Comparison of ENCODE assay signal across 23 cellular contexts in genomic region chr13:23903906-23904280, GRCh38. TPM values are rescaled to one million over a fixed set of nuclear protein-coding genes. Genes with fewer than 3 reads are reported as not detected.
DNase-seq lines count a peak whose midpoint lies in the region; ATAC-seq and TF ChIP-seq lines count a peak whose summit lies in the region.
"Had no signal": no experiment of that assay in that cellular context is flagged by ENCODE, and none has a peak within 500 bp of the region (broad histone marks: within the 10 kb centered on the region; RNA-seq: fewer than 3 reads in every experiment).

No MANE protein-coding gene starts in this region.

- no peak overlapping the region for H2BK120ac ChIP-seq in IMR-90 (ENCODE audit: low read depth, low read length)

- H3K27me3 ChIP-seq in IMR-90 (ENCODE audit: control insufficient read depth, insufficient read depth, low read length) (no peaks in the 10 kb centered on the region), hepatocyte (peaks cover 33% of the 10 kb centered on the region), skeletal muscle satellite cell (ENCODE audit: control insufficient read depth, insufficient read depth, low read length) (peaks cover 11% of the 10 kb centered on the region), mammary epithelial cell (ENCODE audit: insufficient read depth, low read length) (peaks cover 16% of the 10 kb centered on the region), transverse colon (peaks cover 46% of the 10 kb centered on the region)

- H3K27ac ChIP-seq in IMR-90 (ENCODE audit: insufficient read depth, low read length) = no peak overlapping the region
- no peak overlapping the region for H3K27ac ChIP-seq in hepatocyte
- H3K27ac ChIP-seq in mammary epithelial cell (ENCODE audit: insufficient read depth, low read depth, low read length) = no peak overlapping the region
- H3K27ac ChIP-seq in transverse colon = no peak overlapping the region
- H3K27ac ChIP-seq: cardiac muscle cell, ovary, skin epidermis, vagina had no signal

- intact Hi-C loops in Calu3 (cut with micrococcal nuclease; ENCODE audit: unreplicated experiment) (no loop called here), IMR-90 (cut with micrococcal nuclease) (no loop called here), mammary epithelial cell (cut with micrococcal nuclease) (no loop called here), transverse colon (cut with DNase I; ENCODE audit: low total_unique reads) (no loop called here)

- no peak overlapping the region for H4K8ac ChIP-seq in IMR-90 (ENCODE audit: low read depth in 2 of 2, low read length in 2 of 2)

- TF ChIP-seq POLR2A in IMR-90 (IDR thresholded peaks at IDR 0.05; ENCODE audit: low read depth, low read length) = no peak
- no peak for TF ChIP-seq POLR2A in transverse colon (IDR thresholded peaks at IDR 0.05)

- TF ChIP-seq EP300 in transverse colon (IDR thresholded peaks at IDR 0.05; ENCODE audit: low read depth) = no peak

- H3K4me2 ChIP-seq in IMR-90 (ENCODE audit: low read depth, low read length) (no peak overlapping the region), hepatocyte (peak overlapping the region; percentile 81), skeletal muscle satellite cell (ENCODE audit: low read length) (peak overlapping the region; percentile 74), mammary epithelial cell (ENCODE audit: insufficient read depth, low read depth, low read length) (no peak overlapping the region)

- H3K18ac ChIP-seq in IMR-90 (ENCODE audit: low read depth, low read length) = no peak overlapping the region

- H3K4me1 ChIP-seq in IMR-90 (ENCODE audit: control insufficient read depth, insufficient read depth, low read length) = peaks cover 12% of the 10 kb centered on the region
- H3K4me1 ChIP-seq in hepatocyte (ENCODE audit: insufficient read depth) = no peaks in the 10 kb centered on the region
- peaks cover 14% of the 10 kb centered on the region for H3K4me1 ChIP-seq in skeletal muscle satellite cell (ENCODE audit: control insufficient read depth, insufficient read depth, low read length)
- peaks cover 12% of the 10 kb centered on the region for H3K4me1 ChIP-seq in mammary epithelial cell (ENCODE audit: insufficient read depth, low read length)
- peaks cover 4 to 6% (median 5%) of the 10 kb centered on the region in 4 donors for H3K4me1 ChIP-seq in transverse colon

- no peak overlapping the region for H3K4ac ChIP-seq in IMR-90 (ENCODE audit: low read depth, low read length)

- WGBS in IMR-90 (ENCODE audit: extremely low coverage in 2 of 2, insufficient read length in 1 of 2), 2 experiments = no CpG with 5 or more reads among the region's 16 CpGs
- 53% methylated on average over 16 of the region's 16 CpGs for WGBS in hepatocyte (ENCODE audit: low lambda C conversion rate, missing lambda C conversion rate)
- no CpG with 5 or more reads among the region's 16 CpGs for WGBS in mammary epithelial cell (ENCODE audit: low coverage, missing lambda C conversion rate)
- WGBS in transverse colon (ENCODE audit: low coverage in 1 of 2), 2 donors = 61% methylated on average over 16 of the region's 16 CpGs; no CpG with 5 or more reads in 1 of the 2 donors

- H3K9me2 ChIP-seq in hepatocyte (replicated peaks; ENCODE audit: insufficient read depth) = no peaks in the 10 kb centered on the region

- H2AFZ ChIP-seq in IMR-90 (replicated peaks; ENCODE audit: low read length, poor library complexity) (no peak overlapping the region), hepatocyte (peak overlapping the region; percentile 21), mammary epithelial cell (ENCODE audit: low read depth, low read length) (no peak overlapping the region)

- H2BK15ac ChIP-seq in IMR-90 (ENCODE audit: low read depth, low read length) = no peak overlapping the region

- H3K4me1 Mint-ChIP-seq in Calu3 (ENCODE audit: low read depth, unreplicated experiment) = peaks cover 9% of the 10 kb centered on the region

- no peaks in the 10 kb centered on the region for H3K79me1 ChIP-seq in IMR-90 (ENCODE audit: low read depth in 1 of 2, low read length in 2 of 2)

- H3K4me3 Mint-ChIP-seq in Calu3 (ENCODE audit: low read depth, unreplicated experiment) = peak overlapping the region; percentile 36
- H3K4me3 Mint-ChIP-seq: activated naive CD4-positive, alpha-beta T cell treated with anti-CD3 and anti-CD28 coated beads, Interleukin-2, amount 50 U/mL, for 24 hours; HFFc6; T-helper 1 cell treated with Interleukin-12 subunit alpha and Interleukin-12 subunit beta and Interleukin-4 antibody, amounts not matched to agents 30 μg/mL and 1 μg/mL, for 36 hours had no signal

- no peak overlapping the region for H4K5ac ChIP-seq in IMR-90 (ENCODE audit: low read depth, low read length)

- no peak overlapping the region for H3K9ac ChIP-seq in IMR-90 (ENCODE audit: low read depth, low read length)
- no peak overlapping the region for H3K9ac ChIP-seq in skeletal muscle satellite cell (ENCODE audit: low read depth, low read length)
- no peak overlapping the region for H3K9ac ChIP-seq in mammary epithelial cell (ENCODE audit: insufficient read depth, low read length)

- TF ChIP-seq RAD21 in IMR-90 (IDR thresholded peaks at IDR 0.05; ENCODE audit: low read length) = no peak

- no peak overlapping the region for H3K23ac ChIP-seq in IMR-90 (ENCODE audit: low read depth, low read length)

- H2BK5ac ChIP-seq in IMR-90 (ENCODE audit: low read depth, low read length, poor library complexity, severe bottlenecking) = no peak overlapping the region

- no peak for ATAC-seq in IMR-90 (ENCODE audit: low read depth)
- ATAC-seq in GM18520 (IDR thresholded peaks at IDR 0.05; ENCODE audit: unreplicated experiment) = no peak
- no peak for ATAC-seq in HG03196 (IDR thresholded peaks at IDR 0.05; ENCODE audit: unreplicated experiment)

- no peaks in the 10 kb centered on the region for H3K9me3 ChIP-seq in IMR-90 (ENCODE audit: control insufficient read depth, insufficient read depth, low read length)
- no peaks in the 10 kb centered on the region for H3K9me3 ChIP-seq in hepatocyte (ENCODE audit: low read depth)
- no peaks in the 10 kb centered on the region for H3K9me3 ChIP-seq in skeletal muscle satellite cell (replicated peaks; ENCODE audit: low read length)
- no peaks in the 10 kb centered on the region for H3K9me3 ChIP-seq in mammary epithelial cell (replicated peaks; ENCODE audit: insufficient read depth, low read length)
- H3K9me3 ChIP-seq in transverse colon = no peaks in the 10 kb centered on the region
- H3K9me3 ChIP-seq: Caco-2, ovary, vagina had no signal

- H2AK5ac ChIP-seq in IMR-90 (ENCODE audit: low read depth, low read length) = peak overlapping the region; percentile 51; the same call in 1 of the 2 replicates

- no peaks in the 10 kb centered on the region for H3K79me2 ChIP-seq in hepatocyte
- H3K79me2 ChIP-seq in mammary epithelial cell (ENCODE audit: insufficient read depth, low read length) = no peaks in the 10 kb centered on the region

- no peak overlapping the region for H2BK20ac ChIP-seq in IMR-90 (ENCODE audit: low read depth, low read length)

- H3K36me3 ChIP-seq in IMR-90 (ENCODE audit: control insufficient read depth, insufficient read depth, low read length) (no peaks in the 10 kb centered on the region), hepatocyte (replicated peaks; ENCODE audit: insufficient read depth, low read depth) (no peaks in the 10 kb centered on the region), skeletal muscle satellite cell (ENCODE audit: insufficient read depth, low read length) (no peaks in the 10 kb centered on the region), mammary epithelial cell (ENCODE audit: insufficient read depth, low read length) (no peaks in the 10 kb centered on the region), transverse colon (no peaks in the 10 kb centered on the region)
- H3K36me3 ChIP-seq: cardiac muscle cell, ovary, vagina had no signal

- H3K27ac Mint-ChIP-seq in Calu3 (ENCODE audit: unreplicated experiment) = no peak overlapping the region
- H3K27ac Mint-ChIP-seq: activated naive CD4-positive, alpha-beta T cell treated with anti-CD3 and anti-CD28 coated beads, Interleukin-2, amount 50 U/mL, for 24 hours; HFFc6; T-helper 1 cell treated with Interleukin-12 subunit alpha and Interleukin-12 subunit beta and Interleukin-4 antibody, amounts not matched to agents 30 μg/mL and 1 μg/mL, for 36 hours had no signal

- no peak for DNase-seq in Calu3
- DNase-seq in IMR-90 = no peak
- DNase-seq in hepatocyte (ENCODE audit: low spot score) = no peak
- DNase-seq in mammary epithelial cell = no peak
- no peak for DNase-seq in transverse colon
- DNase-seq: activated CD4-positive, CD25-positive, alpha-beta regulatory T cell treated with anti-CD3 and anti-CD28 coated beads, Interleukin-2, amount 50 U/mL, for 72 hours; Caco-2; foreskin melanocyte; HFFc6; KG1; NCI-H1092 treated with DMSO at 0.1 percent for 48 hours; NCI-H2171; stimulated activated naive CD4-positive, alpha-beta T cell treated with Interleukin-2 at 50 U/mL for 16 hours had no signal

- H4K20me1 ChIP-seq in IMR-90 (ENCODE audit: insufficient read depth, low read length) (no peaks in the 10 kb centered on the region), hepatocyte (ENCODE audit: insufficient read depth, poor library complexity, severe bottlenecking) (no peaks in the 10 kb centered on the region), mammary epithelial cell (ENCODE audit: insufficient read depth, low read length) (peaks cover 4% of the 10 kb centered on the region)

- in situ Hi-C loops in IMR-90 (cut with MboI; ENCODE audit: low sequenced_read_pairs) = no loop called here
- in situ Hi-C loops in mammary epithelial cell (cut with MboI; ENCODE audit: low sequenced_read_pairs in 2 of 2) = loop anchor here in 1 of 2 donors (25.0 kb wide), 1 partner anchor 308 kb away; no protein-coding TSS in a partner anchor
- in situ Hi-C loops in transverse colon (cut with MboI; ENCODE audit: low pct_ligation_motif_present in 1 of 4, low pct_unique_long_range_greater_than_20kb in 1 of 4, low sequenced_read_pairs in 3 of 4) = no loop called here

- no TSS peak for BruUV-seq in Calu3 (replicated peaks; lab: Mats Ljungman, UMichigan)
- BruUV-seq in IMR-90 (replicated peaks; lab: Mats Ljungman, UMichigan) = no TSS peak
- no TSS peak for BruUV-seq in mammary epithelial cell (replicated peaks; lab: Mats Ljungman, UMichigan)

- H3K14ac ChIP-seq in IMR-90 (replicated peaks; ENCODE audit: low read depth, low read length) = no peak overlapping the region

- H3K27me3 Mint-ChIP-seq in Calu3 (ENCODE audit: unreplicated experiment) = peaks cover 22% of the 10 kb centered on the region

- H3K9me3 Mint-ChIP-seq in Calu3 (ENCODE audit: low read depth, unreplicated experiment) = no peaks in the 10 kb centered on the region
- H3K9me3 Mint-ChIP-seq: activated naive CD4-positive, alpha-beta T cell treated with anti-CD3 and anti-CD28 coated beads, Interleukin-2, amount 50 U/mL, for 24 hours; HFFc6; T-helper 1 cell treated with Interleukin-12 subunit alpha and Interleukin-12 subunit beta and Interleukin-4 antibody, amounts not matched to agents 30 μg/mL and 1 μg/mL, for 36 hours had no signal

- no peaks in the 10 kb centered on the region for H3K36me3 Mint-ChIP-seq in Calu3 (ENCODE audit: insufficient read depth, unreplicated experiment)
- H3K36me3 Mint-ChIP-seq: activated naive CD4-positive, alpha-beta T cell treated with anti-CD3 and anti-CD28 coated beads, Interleukin-2, amount 50 U/mL, for 24 hours had no signal

- H4K91ac ChIP-seq in IMR-90 (ENCODE audit: insufficient read depth, low read depth, low read length) = no peak overlapping the region

- no peak overlapping the region for H2AK9ac ChIP-seq in IMR-90 (replicated peaks; ENCODE audit: low read depth, low read length, poor library complexity)

- H3K4me3 ChIP-seq in IMR-90 (ENCODE audit: insufficient read depth, low read depth, low read length) (no peak overlapping the region), hepatocyte (no peak overlapping the region), skeletal muscle satellite cell (ENCODE audit: low read length) (no peak overlapping the region), mammary epithelial cell (replicated peaks in 1 of 3; ENCODE audit: insufficient read depth in 1 of 3, low read depth in 2 of 3, low read length in 3 of 3) (no peak overlapping the region), transverse colon (no peak overlapping the region)
- H3K4me3 ChIP-seq: ovary had no signal

- POLR2A ChIA-PET in IMR-90 (lab: Charles Lee; ENCODE audit: unreplicated experiment) = no interaction called here

- TF ChIP-seq CTCF in Calu3 (IDR thresholded peaks at IDR 0.05; ENCODE audit: unreplicated experiment) = no peak
- no peak for TF ChIP-seq CTCF in IMR-90 (conservative IDR thresholded peaks at IDR 0.05; ENCODE audit: low read depth, low read length)
- no peak for TF ChIP-seq CTCF in hepatocyte (IDR thresholded peaks at IDR 0.05; ENCODE audit: poor library complexity)
- no peak for TF ChIP-seq CTCF in mammary epithelial cell (conservative IDR thresholded peaks at IDR 0.05 in 1 of 2, IDR thresholded peaks at IDR 0.05 in 1 of 2; ENCODE audit: extremely low read depth in 1 of 2, insufficient read depth in 1 of 2, low read depth in 1 of 2, low read length in 2 of 2)
- no peak for TF ChIP-seq CTCF in transverse colon (IDR thresholded peaks at IDR 0.05)

- H3K56ac ChIP-seq in IMR-90 (ENCODE audit: extremely low read depth, insufficient read depth, low read length) = no peak overlapping the region

- dilution Hi-C loops in IMR-90 (cut with HindIII; ENCODE audit: low sequenced_read_pairs, unreplicated experiment) (no loop called here), mammary epithelial cell (cut with HindIII; ENCODE audit: low sequenced_read_pairs) (no loop called here)

- CTCF ChIA-PET in Calu3 (lab: Charles Lee) = no interaction called here
- CTCF ChIA-PET in IMR-90 (lab: Yijun Ruan, JAX) = no interaction called here
- CTCF ChIA-PET in mammary epithelial cell (lab: Charles Lee; ENCODE audit: low non-redundant PET) = no interaction called here

- H3K9me1 ChIP-seq in IMR-90 (ENCODE audit: insufficient read depth, low read length) = peaks cover 9% of the 10 kb centered on the region

RNA-seq across cellular contexts. Expression of gene C1QTNF9B, which starts 6.6 kb away (rescaled TPM):
- total RNA-seq in Calu3 (2022) (not detected in 2 replicates), IMR-90 (2012; rRNA removed) (0.56 and 0.72 TPM in 2 replicates), hepatocyte (not detected in 2 replicates), mammary epithelial cell (not detected), transverse colon (not detected)
- polyA plus RNA-seq in IMR-90 (2012; rRNA removed) (0.79 and 1.1 TPM in 2 replicates), hepatocyte (0.29 and 0.30 TPM in 2 replicates), mammary epithelial cell (not detected)
- polyA plus RNA-seq in IMR-90 (2012; cell fraction: cytosol; rRNA removed) = 0.19 and 0.23 TPM in 2 replicates
- 0.44 and 1.5 TPM in 2 replicates for polyA plus RNA-seq in IMR-90 (2012; cell fraction: nucleus; rRNA removed; ENCODE audit: low replicate concordance)
- not detected in 2 replicates for total RNA-seq in skeletal muscle satellite cell (2012; rRNA removed)
- polyA minus RNA-seq in mammary epithelial cell = not detected
- total RNA-seq: Caco-2, mononuclear cell, vagina had no signal

RNA-seq across cellular contexts. Expression of gene MIPEP, which starts 14.7 kb away (rescaled TPM):
- total RNA-seq in Calu3 (2022) (24.6 and 25.2 TPM in 2 replicates), IMR-90 (2012; rRNA removed) (21.5 and 22.2 TPM in 2 replicates), hepatocyte (17.5 and 19.8 TPM in 2 replicates), mammary epithelial cell (10 to 100 TPM; 24.2 to 32.2 TPM), transverse colon (10 to 100 TPM in 3 of 4 donors, 1 to 10 TPM in 1; 5.2 to 20.1 (median 17.8) TPM)
- polyA plus RNA-seq in IMR-90 (2012; rRNA removed) (15.0 and 16.8 TPM in 2 replicates), hepatocyte (17.1 and 19.2 TPM in 2 replicates), mammary epithelial cell (27.0 TPM)
- 6.5 and 14.3 TPM in 2 replicates for polyA plus RNA-seq in IMR-90 (2012; cell fraction: cytosol; rRNA removed)
- polyA plus RNA-seq in IMR-90 (2012; cell fraction: nucleus; rRNA removed; ENCODE audit: low replicate concordance) = 4.6 and 11.4 TPM in 2 replicates
- total RNA-seq in skeletal muscle satellite cell (2012; rRNA removed) = 22.8 and 23.2 TPM in 2 replicates
- polyA minus RNA-seq in mammary epithelial cell = 4.1 TPM

Comparison
In these comparisons a context has a peak if more than half of its experiments do, and no peak if none do; other contexts are left out.
1. H3K4me2 ChIP-seq: peak in hepatocyte (single experiment) and skeletal muscle satellite cell (single experiment); none in IMR-90 (single experiment) and mammary epithelial cell (single experiment).